ENCODE assay signal across 11 cellular contexts in genomic region chr6:36627801-36628246, GRCh38. TPM values are rescaled to one million over a fixed set of nuclear protein-coding genes. Genes with fewer than 3 reads are reported as not detected.
A peak's percentile ranks its signal among the peaks of the same experiment; 100 is the strongest.
DNase-seq lines count a peak whose midpoint lies in the region; FAIRE-seq and TF ChIP-seq lines count a peak whose summit lies in the region.
"Had no signal": no experiment of that assay in that cellular context is flagged by ENCODE, and none has a peak within 500 bp of the region (broad histone marks: within the 10 kb centered on the region; RNA-seq: fewer than 3 reads in every experiment).

No MANE protein-coding gene starts in this region.

- intact Hi-C loops in prostate gland (cut with DNase I): no loop called here
- intact Hi-C loops in activated T-helper 2 cell treated with anti-CD3 and anti-CD28 coated beads, Interferon-gamma antibody, Interleukin-2, Interleukin-4, amounts not matched to agents 10 μg/mL and 5 μg/mL and 100 μg/mL, durations not matched to agents 14 hours and 24 hours and 36 hours (cut with micrococcal nuclease): no loop called here
- intact Hi-C loops in head of caudate nucleus (cut with DNase I): no loop called here

- H3K4me1 Mint-ChIP-seq in activated T-helper 2 cell treated with anti-CD3 and anti-CD28 coated beads, Interferon-gamma antibody, Interleukin-2, Interleukin-4, amounts not matched to agents 10 μg/mL and 5 μg/mL and 100 μg/mL, durations not matched to agents 14 hours and 24 hours and 36 hours (ENCODE audit: low read depth): peaks cover 20% of the 10 kb centered on the region

- WGBS in prostate gland: 11% methylated on average over 4 of the region's 4 CpGs

- no peak overlapping the region for H3K4me3 Mint-ChIP-seq in activated T-helper 2 cell treated with anti-CD3 and anti-CD28 coated beads, Interferon-gamma antibody, Interleukin-2, Interleukin-4, amounts not matched to agents 10 μg/mL and 5 μg/mL and 100 μg/mL, durations not matched to agents 14 hours and 24 hours and 36 hours (ENCODE audit: low read depth)

- H3K36me3 Mint-ChIP-seq in activated T-helper 2 cell treated with anti-CD3 and anti-CD28 coated beads, Interferon-gamma antibody, Interleukin-2, Interleukin-4, amounts not matched to agents 10 μg/mL and 5 μg/mL and 100 μg/mL, durations not matched to agents 14 hours and 24 hours and 36 hours (ENCODE audit: low read depth): no peaks in the 10 kb centered on the region

- FAIRE-seq in RCC 7860 (lab: Jason Lieb, UNC): peak; percentile 45

- no peaks in the 10 kb centered on the region for H3K36me3 ChIP-seq in prostate gland
- H3K36me3 ChIP-seq: WERI-Rb-1 had no signal

- H3K27me3 ChIP-seq in prostate gland (replicated peaks; ENCODE audit: insufficient read depth): no peaks in the 10 kb centered on the region

- H3K27ac ChIP-seq in prostate gland: peak overlapping the region; percentile 48 to 67
- H3K27ac ChIP-seq: WERI-Rb-1 had no signal

- no peak overlapping the region for H3K4me3 ChIP-seq in foreskin fibroblast (ENCODE audit: low read depth in 1 of 2, low read length in 2 of 2)
- no peak overlapping the region for H3K4me3 ChIP-seq in prostate gland

- no peaks in the 10 kb centered on the region for H3K9me3 Mint-ChIP-seq in activated T-helper 2 cell treated with anti-CD3 and anti-CD28 coated beads, Interferon-gamma antibody, Interleukin-2, Interleukin-4, amounts not matched to agents 10 μg/mL and 5 μg/mL and 100 μg/mL, durations not matched to agents 14 hours and 24 hours and 36 hours

- TF ChIP-seq CTCF in foreskin fibroblast (IDR thresholded peaks at IDR 0.05; ENCODE audit: low read depth, low read length) (no peak), prostate gland (IDR thresholded peaks at IDR 0.05) (no peak)

- TF ChIP-seq POLR2A in prostate gland (IDR thresholded peaks at IDR 0.05): no peak

- H3K27me3 Mint-ChIP-seq in activated T-helper 2 cell treated with anti-CD3 and anti-CD28 coated beads, Interferon-gamma antibody, Interleukin-2, Interleukin-4, amounts not matched to agents 10 μg/mL and 5 μg/mL and 100 μg/mL, durations not matched to agents 14 hours and 24 hours and 36 hours (ENCODE audit: low read depth): no peaks in the 10 kb centered on the region

- H3K9me3 ChIP-seq in prostate gland: no peaks in the 10 kb centered on the region

- H3K27ac Mint-ChIP-seq in activated T-helper 2 cell treated with anti-CD3 and anti-CD28 coated beads, Interferon-gamma antibody, Interleukin-2, Interleukin-4, amounts not matched to agents 10 μg/mL and 5 μg/mL and 100 μg/mL, durations not matched to agents 14 hours and 24 hours and 36 hours: no peak overlapping the region

- peak; percentile 37 for DNase-seq in DMS 273 treated with DMSO at 0.1 percent for 48 hours (lab: John Stamatoyannopoulos, UW)
- DNase-seq in RCC 7860 (ENCODE audit: low spot score): peak; percentile 79
- peak; percentile 30 to 59 for DNase-seq in foreskin fibroblast
- peak; percentile 65 for DNase-seq in prostate gland (ENCODE audit: low spot score)
- no peak for DNase-seq in activated T-helper 2 cell treated with anti-CD3 and anti-CD28 coated beads, Interferon-gamma antibody, Interleukin-2, Interleukin-4, amounts not matched to agents 10 μg/mL and 5 μg/mL and 100 μg/mL, durations not matched to agents 14 hours and 24 hours and 36 hours (ENCODE audit: low spot score)
- DNase-seq in NCI-H2081 (lab: John Stamatoyannopoulos, UW): no peak
- DNase-seq in head of caudate nucleus: no peak
- DNase-seq in GOT3 (lab: John Stamatoyannopoulos, UW): no peak
- DNase-seq: Kasumi-1; stimulated activated CD4-positive, alpha-beta T cell treated with anti-CD3 and anti-CD28 coated beads, Interleukin-1b, Interleukin-23, amount 100 ng/mL, for 48 hours; WERI-Rb-1 had no signal

- no peaks in the 10 kb centered on the region for H3K4me1 ChIP-seq in prostate gland (replicated peaks)

RNA-seq across cellular contexts. Expression of gene SRSF3, which starts 33.7 kb away (rescaled TPM):
- total RNA-seq in prostate gland: 100 to 1,000 TPM; 111 to 153 TPM
- 512 and 541 TPM in 2 replicates for total RNA-seq in activated T-helper 2 cell treated with anti-CD3 and anti-CD28 coated beads, Interferon-gamma antibody, Interleukin-2, Interleukin-4, amounts not matched to agents 10 μg/mL and 5 μg/mL and 100 μg/mL, durations not matched to agents 14 hours and 24 hours and 36 hours

RNA-seq across cellular contexts. Expression of gene CDKN1A, which starts 50.7 kb away (rescaled TPM):
- 100 to 1,000 TPM in 1 of 2 donors, 10 to 100 TPM in 1; 69.7 to 148 TPM for total RNA-seq in prostate gland
- 43.9 and 45.3 TPM in 2 replicates for total RNA-seq in activated T-helper 2 cell treated with anti-CD3 and anti-CD28 coated beads, Interferon-gamma antibody, Interleukin-2, Interleukin-4, amounts not matched to agents 10 μg/mL and 5 μg/mL and 100 μg/mL, durations not matched to agents 14 hours and 24 hours and 36 hours

Comparison
In these comparisons a context has a peak if more than half of its experiments do, and no peak if none do; other contexts are left out.
1. DNase-seq: peak in DMS 273 treated with DMSO at 0.1 percent for 48 hours (single experiment), RCC 7860 (single experiment), foreskin fibroblast (2 of 2) and prostate gland (single experiment); none in activated T-helper 2 cell treated with anti-CD3 and anti-CD28 coated beads, Interferon-gamma antibody, Interleukin-2, Interleukin-4, amounts not matched to agents 10 μg/mL and 5 μg/mL and 100 μg/mL, durations not matched to agents 14 hours and 24 hours and 36 hours (single experiment), NCI-H2081 (0 of 2), head of caudate nucleus (0 of 42) and GOT3 (single experiment).